19 cellular contexts compared by ENCODE assay signal in genomic region chr19:644363-644762, GRCh38. TPM values are rescaled to one million over a fixed set of nuclear protein-coding genes. Genes with fewer than 3 reads are reported as not detected.
A peak's percentile ranks its signal among the peaks of the same experiment; 100 is the strongest.
DNase-seq lines count a peak whose midpoint lies in the region; ATAC-seq and TF ChIP-seq lines count a peak whose summit lies in the region.
"Had no signal": no experiment of that assay in that cellular context is flagged by ENCODE, and none has a peak within 500 bp of the region (broad histone marks: within the 10 kb centered on the region; RNA-seq: fewer than 3 reads in every experiment).

No MANE protein-coding gene starts in this region.

- H2AFZ ChIP-seq in mesenchymal stem cell (ENCODE audit: low read depth, low read length) = no peak overlapping the region

- no peak overlapping the region for H4K8ac ChIP-seq in mesenchymal stem cell (ENCODE audit: low read length)

- no peak overlapping the region for H3K14ac ChIP-seq in mesenchymal stem cell (ENCODE audit: low read length in 2 of 2)

- peaks cover 41% of the 10 kb centered on the region for H3K4me1 Mint-ChIP-seq in stimulated activated memory B cell treated with anti-CD40 and anti-IgM and Interleukin-4, amounts not matched to agents 10 μg/mL and 1 μg/mL and 100 μg/mL, for 72 hours

- H3K4me3 ChIP-seq in BLaER1 treated with 17β-estradiol and CSF1 and Interleukin-3, amounts not matched to agents 10 nM and 100 nM = peak overlapping the region in 2 of 10 experiments; percentile 0; a peak in 2 of 20 replicates
- H3K4me3 ChIP-seq in mesenchymal stem cell (ENCODE audit: insufficient read depth in 1 of 2, low read depth in 1 of 2, low read length in 2 of 2) = no peak overlapping the region
- H3K4me3 ChIP-seq: A549 had no signal

- H3K79me1 ChIP-seq in mesenchymal stem cell (replicated peaks; ENCODE audit: low read length, poor library complexity, severe bottlenecking) = peaks cover 15% of the 10 kb centered on the region

- no peak overlapping the region for H4K91ac ChIP-seq in mesenchymal stem cell (ENCODE audit: low read length)

- peak overlapping the region; percentile 77 for H2BK15ac ChIP-seq in mesenchymal stem cell (ENCODE audit: low read depth, poor library complexity, severe bottlenecking)

- H3K27me3 Mint-ChIP-seq in stimulated activated memory B cell treated with anti-CD40 and anti-IgM and Interleukin-4, amounts not matched to agents 10 μg/mL and 1 μg/mL and 100 μg/mL, for 72 hours = no peaks in the 10 kb centered on the region
- H3K27me3 Mint-ChIP-seq: CD4-positive, alpha-beta T cell had no signal

- H2BK5ac ChIP-seq in mesenchymal stem cell (ENCODE audit: low read depth, low read length, poor library complexity, severe bottlenecking) = no peak overlapping the region

- no peak overlapping the region for H3K4me3 Mint-ChIP-seq in stimulated activated memory B cell treated with anti-CD40 and anti-IgM and Interleukin-4, amounts not matched to agents 10 μg/mL and 1 μg/mL and 100 μg/mL, for 72 hours
- H3K4me3 Mint-ChIP-seq: CD4-positive, alpha-beta T cell; H9 had no signal

- H3K36me3 ChIP-seq in BLaER1 treated with 17β-estradiol and CSF1 and Interleukin-3, amounts not matched to agents 10 nM and 100 nM = peaks cover 35 to 46% (median 39%) of the 10 kb centered on the region in 11 experiments
- H3K36me3 ChIP-seq in mesenchymal stem cell (ENCODE audit: control insufficient read depth in 1 of 2, insufficient read depth in 2 of 2, low read depth in 1 of 2, low read length in 2 of 2) = peaks cover 33 to 69% of the 10 kb centered on the region in 2 experiments

- no peak overlapping the region for H3K23ac ChIP-seq in mesenchymal stem cell (ENCODE audit: low read length in 2 of 2)

- 89% methylated on average over 28 of the region's 28 CpGs for WGBS in mesenchymal stem cell

- H3K27ac Mint-ChIP-seq in stimulated activated memory B cell treated with anti-CD40 and anti-IgM and Interleukin-4, amounts not matched to agents 10 μg/mL and 1 μg/mL and 100 μg/mL, for 72 hours = peak overlapping the region; percentile 79
- H3K27ac Mint-ChIP-seq: CD4-positive, alpha-beta T cell had no signal

- no peak overlapping the region for H2BK12ac ChIP-seq in mesenchymal stem cell (ENCODE audit: low read length in 2 of 2)

- TF ChIP-seq CTCF in RWPE1 (conservative IDR thresholded peaks at IDR 0.05; ENCODE audit: low read depth) = no peak

- no peak overlapping the region for H2BK120ac ChIP-seq in mesenchymal stem cell (ENCODE audit: low read depth, low read length)

- H3K27ac ChIP-seq in BLaER1 treated with 17β-estradiol and CSF1 and Interleukin-3, amounts not matched to agents 10 nM and 100 nM = peak overlapping the region in 7 of 11 experiments; percentile 28 to 63 (median 58); a peak in 11 of 22 replicates
- H3K27ac ChIP-seq in RWPE1 (peak overlapping the region; percentile 58), mesenchymal stem cell (ENCODE audit: low read length, poor library complexity, severe bottlenecking) (no peak overlapping the region)
- H3K27ac ChIP-seq: A549, HL-60, KMS-11 had no signal

- ATAC-seq in stimulated activated memory B cell treated with anti-CD40 and anti-IgM and Interleukin-4, amounts not matched to agents 10 μg/mL and 1 μg/mL and 100 μg/mL, for 72 hours = no peak
- ATAC-seq in GM18519 (IDR thresholded peaks at IDR 0.05; ENCODE audit: low FRiP score, unreplicated experiment) = no peak
- no peak for ATAC-seq in HG02610 (IDR thresholded peaks at IDR 0.05; ENCODE audit: unreplicated experiment)
- ATAC-seq in HG03460 (IDR thresholded peaks at IDR 0.05; ENCODE audit: unreplicated experiment) = no peak
- ATAC-seq: A549 had no signal

- CTCF ChIA-PET in RWPE1 (lab: Yijun Ruan, JAX) = no interaction called here

- peaks cover 26% of the 10 kb centered on the region for H3K36me3 Mint-ChIP-seq in stimulated activated memory B cell treated with anti-CD40 and anti-IgM and Interleukin-4, amounts not matched to agents 10 μg/mL and 1 μg/mL and 100 μg/mL, for 72 hours

- H3K9ac ChIP-seq in BLaER1 treated with 17β-estradiol and CSF1 and Interleukin-3, amounts not matched to agents 10 nM and 100 nM = peak overlapping the region in 9 of 11 experiments; percentile 10 to 70 (median 59); a peak in 16 of 22 replicates
- H3K9ac ChIP-seq in mesenchymal stem cell (ENCODE audit: low read length) = no peak overlapping the region
- H3K9ac ChIP-seq: KMS-11 had no signal

- peaks cover 0 to 23% (median 4%) of the 10 kb centered on the region in 11 experiments; a peak in 12 of 22 replicates for H3K27me3 ChIP-seq in BLaER1 treated with 17β-estradiol and CSF1 and Interleukin-3, amounts not matched to agents 10 nM and 100 nM
- H3K27me3 ChIP-seq in mesenchymal stem cell (ENCODE audit: control insufficient read depth in 1 of 2, insufficient read depth in 1 of 2, low read length in 2 of 2) = no peaks in the 10 kb centered on the region

- H2AK5ac ChIP-seq in mesenchymal stem cell (ENCODE audit: low read length, severe bottlenecking) = no peak overlapping the region

- H3K4ac ChIP-seq in mesenchymal stem cell (ENCODE audit: low read depth in 1 of 2, low read length in 2 of 2) = no peak overlapping the region

- H3K9me3 ChIP-seq in BLaER1 treated with 17β-estradiol and CSF1 and Interleukin-3, amounts not matched to agents 10 nM and 100 nM (replicated peaks in 1 of 11) = no peaks in the 10 kb centered on the region
- H3K9me3 ChIP-seq in mesenchymal stem cell (ENCODE audit: control insufficient read depth, low read length) = no peaks in the 10 kb centered on the region
- H3K9me3 ChIP-seq: A549 had no signal

- DNase-seq in RWPE1 (ENCODE audit: low spot score) (no peak), mesenchymal stem cell (no peak)
- DNase-seq: CD4-positive, alpha-beta T cell; DMS153; DMS79 treated with DMSO at 0.1 percent for 48 hours; EL; GOT3; H9; IMR-90 had no signal

- H3K4me2 ChIP-seq in BLaER1 treated with 17β-estradiol and CSF1 and Interleukin-3, amounts not matched to agents 10 nM and 100 nM = peak overlapping the region; percentile 53 to 95 (median 86)
- no peak overlapping the region for H3K4me2 ChIP-seq in mesenchymal stem cell (ENCODE audit: low read length, poor library complexity, severe bottlenecking)
- H3K4me2 ChIP-seq: A549, KMS-11 had no signal

- no peak overlapping the region for H3K18ac ChIP-seq in mesenchymal stem cell (ENCODE audit: low read depth in 1 of 2, low read length in 2 of 2)

- H3K4me1 ChIP-seq in BLaER1 treated with 17β-estradiol and CSF1 and Interleukin-3, amounts not matched to agents 10 nM and 100 nM = peaks cover 15 to 50% (median 37%) of the 10 kb centered on the region in 10 experiments
- H3K4me1 ChIP-seq in mesenchymal stem cell (ENCODE audit: control insufficient read depth, insufficient read depth, low read depth, low read length) = peaks cover 6% of the 10 kb centered on the region
- H3K4me1 ChIP-seq: A549 had no signal

- POLR2A ChIA-PET in RWPE1 (lab: Yijun Ruan, JAX; ENCODE audit: low non-redundant PET) = no interaction called here

- H3K9me3 Mint-ChIP-seq in stimulated activated memory B cell treated with anti-CD40 and anti-IgM and Interleukin-4, amounts not matched to agents 10 μg/mL and 1 μg/mL and 100 μg/mL, for 72 hours = no peaks in the 10 kb centered on the region
- H3K9me3 Mint-ChIP-seq: CD4-positive, alpha-beta T cell; H9 had no signal

- H4K20me1 ChIP-seq in BLaER1 treated with 17β-estradiol and CSF1 and Interleukin-3, amounts not matched to agents 10 nM and 100 nM = peaks cover 42 to 91% (median 74%) of the 10 kb centered on the region in 11 experiments

RNA-seq across cellular contexts. Expression of gene FGF22, which starts 4.7 kb away (rescaled TPM):
- polyA plus RNA-seq in mesenchymal stem cell (2013, experiment 1 of 2) = 0.04 TPM
- 0.07 TPM for polyA plus RNA-seq in mesenchymal stem cell (2013, experiment 2 of 2)
- polyA plus RNA-seq: AG04450 had no signal

RNA-seq across cellular contexts. Expression of gene POLRMT, which starts 11.0 kb away (rescaled TPM):
- 24.9 TPM for polyA plus RNA-seq in mesenchymal stem cell (2013, experiment 1 of 2)
- 23.7 TPM for polyA plus RNA-seq in mesenchymal stem cell (2013, experiment 2 of 2)

RNA-seq across cellular contexts. Expression of gene RNF126, which starts 18.7 kb away (rescaled TPM):
- 41.9 TPM for polyA plus RNA-seq in mesenchymal stem cell (2013, experiment 1 of 2)
- polyA plus RNA-seq in mesenchymal stem cell (2013, experiment 2 of 2) = 43.6 TPM

RNA-seq across cellular contexts. Expression of gene FSTL3, which starts 31.8 kb away (rescaled TPM):
- polyA plus RNA-seq in mesenchymal stem cell (2013, experiment 1 of 2) = 33.8 TPM
- polyA plus RNA-seq in mesenchymal stem cell (2013, experiment 2 of 2) = 36.5 TPM

RNA-seq across cellular contexts. Expression of gene PRSS57, which starts 50.9 kb away (rescaled TPM):
- polyA plus RNA-seq in mesenchymal stem cell (2013, experiment 1 of 2) = not detected
- polyA plus RNA-seq in mesenchymal stem cell (2013, experiment 2 of 2) = 0.04 TPM
- polyA plus RNA-seq: AG04450, BJ, IMR-90 had no signal
